ENCODE assay signal across 2 cellular contexts in the genomic region with DNA sequence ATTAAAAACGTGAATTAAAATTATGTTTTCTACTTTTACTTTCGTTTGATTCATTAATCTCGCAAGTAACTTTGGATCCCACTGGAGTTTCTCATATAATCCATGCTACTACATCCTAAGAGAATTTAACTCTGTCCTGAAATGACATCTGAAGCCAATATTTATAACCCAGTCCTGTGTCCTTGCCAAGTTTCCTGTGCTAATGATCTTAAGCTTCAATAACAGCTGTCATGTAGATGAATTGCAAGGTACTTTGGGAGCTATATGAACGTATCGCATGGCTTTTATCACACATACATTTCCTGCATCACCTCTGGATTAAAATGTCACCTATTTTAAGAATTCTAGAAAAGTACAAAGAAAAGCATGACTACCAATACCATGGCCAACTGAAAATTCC.
TF ChIP-seq lines count a peak whose summit lies in the region.

No MANE protein-coding gene starts in this region.

TF ChIP-seq in SK-N-SH, 30 proteins besides CTCF, POLR2A, EP300 and RAD21 (continued from another document):
- TF ChIP-seq, protein P1, sequence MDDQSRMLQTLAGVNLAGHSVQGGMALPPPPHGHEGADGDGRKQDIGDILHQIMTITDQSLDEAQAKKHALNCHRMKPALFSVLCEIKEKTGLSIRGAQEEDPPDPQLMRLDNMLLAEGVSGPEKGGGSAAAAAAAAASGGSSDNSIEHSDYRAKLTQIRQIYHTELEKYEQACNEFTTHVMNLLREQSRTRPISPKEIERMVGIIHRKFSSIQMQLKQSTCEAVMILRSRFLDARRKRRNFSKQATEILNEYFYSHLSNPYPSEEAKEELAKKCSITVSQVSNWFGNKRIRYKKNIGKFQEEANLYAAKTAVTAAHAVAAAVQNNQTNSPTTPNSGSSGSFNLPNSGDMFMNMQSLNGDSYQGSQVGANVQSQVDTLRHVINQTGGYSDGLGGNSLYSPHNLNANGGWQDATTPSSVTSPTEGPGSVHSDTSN (IDR thresholded peaks at IDR 0.05) = peak; percentile 51
- TF ChIP-seq NFIC (IDR thresholded peaks at IDR 0.05; ENCODE audit: borderline replicate concordance) (peak; percentile 29; the same call in 1 of the 2 replicates), TCF12 (IDR thresholded peaks at IDR 0.05) (peak; percentile 37)
TF ChIP-seq in SK-N-SH: peak in this region for 3.

TF ChIP-seq in SK-N-SH treated with all-trans-retinoic acid at 6 μM for 48 hours, 23 proteins besides CTCF, POLR2A, EP300 and RAD21 (continued from another document):
- no peak for TF ChIP-seq BACH2 (CRISPR knock-in tag; IDR thresholded peaks at IDR 0.05; ENCODE audit: borderline replicate concordance)
TF ChIP-seq in SK-N-SH treated with all-trans-retinoic acid at 6 μM for 48 hours: peak in this region for 0.
